24 cellular contexts compared by ENCODE assay signal in the genomic region with DNA sequence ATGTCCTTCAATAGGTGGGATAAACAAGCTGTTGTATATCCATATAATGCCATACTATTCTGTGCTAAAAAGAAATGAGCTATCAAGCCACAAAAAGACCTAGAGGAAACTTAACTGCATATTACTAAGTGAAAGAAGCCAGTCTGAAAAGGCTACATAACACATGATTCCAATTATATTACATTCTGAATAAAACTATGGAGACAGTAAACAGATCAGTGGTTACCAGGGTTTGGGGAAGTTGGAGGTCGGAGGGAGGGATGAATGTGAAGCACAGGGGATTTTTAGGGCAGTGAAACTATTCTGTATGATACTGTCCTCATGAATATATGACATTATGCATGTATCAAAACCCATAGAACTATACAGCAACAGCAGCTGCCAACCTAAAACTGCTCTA.
"Had no signal": no experiment of that assay in that cellular context is flagged by ENCODE, and none has a peak within 500 bp of the region (broad histone marks: within the 10 kb centered on the region; RNA-seq: fewer than 3 reads in every experiment).

No MANE protein-coding gene starts in this region.

- H3K27me3 ChIP-seq: dorsolateral prefrontal cortex, heart right ventricle, left lung, neural progenitor cell, right atrium auricular region, sigmoid colon, stomach, thyroid gland had no signal

- H3K27me3 Mint-ChIP-seq: naive thymus-derived CD4-positive, alpha-beta T cell; type B pancreatic cell had no signal

- H3K4me3 ChIP-seq: dorsolateral prefrontal cortex, heart right ventricle, left lung, neural progenitor cell, prostate gland, right atrium auricular region, sigmoid colon, stomach, thyroid gland had no signal

- ATAC-seq: heart right ventricle; left cardiac atrium; left lung; naive thymus-derived CD4-positive, alpha-beta T cell had no signal

- H3K4me1 ChIP-seq: neural progenitor cell, parathyroid adenoma had no signal

- H3K4me3 Mint-ChIP-seq: mesothelial cell of epicardium; nephron; neural progenitor cell; stimulated activated effector memory CD8-positive, alpha-beta T cell treated with anti-CD3 and anti-CD28 coated beads, Interleukin-12 subunit alpha, Interleukin-12 subunit beta, amount 100 ng/mL, for 72 hours; type B pancreatic cell had no signal

- H3K27ac Mint-ChIP-seq: nephron; neural progenitor cell; stimulated activated effector memory CD8-positive, alpha-beta T cell treated with anti-CD3 and anti-CD28 coated beads, Interleukin-12 subunit alpha, Interleukin-12 subunit beta, amount 100 ng/mL, for 72 hours had no signal

- DNase-seq: dorsolateral prefrontal cortex; effector CD4-positive, alpha-beta T cell; foreskin melanocyte; glutamatergic neuron; heart right ventricle; hippocampal formation; left cardiac atrium; left lung; mesenchymal stem cell; naive thymus-derived CD4-positive, alpha-beta T cell; sigmoid colon; stimulated activated CD4-positive, alpha-beta T cell treated with anti-CD3 and anti-CD28 coated beads, Interleukin-2, amount 100 ng/mL, for 24 hours; stimulated activated CD4-positive, alpha-beta T cell treated with anti-CD3 and anti-CD28 coated beads, Interleukin-4, amount 100 ng/mL, for 24 hours; stimulated activated naive CD4-positive, alpha-beta T cell treated with Interleukin-2 at 50 U/mL for 16 hours; stomach; thyroid gland had no signal

- H3K9me3 ChIP-seq: heart right ventricle, left lung, prostate gland, right atrium auricular region, sigmoid colon, stomach, thyroid gland had no signal

- H3K9me3 Mint-ChIP-seq: mesothelial cell of epicardium; nephron; neural progenitor cell; stimulated activated effector memory CD8-positive, alpha-beta T cell treated with anti-CD3 and anti-CD28 coated beads, Interleukin-12 subunit alpha, Interleukin-12 subunit beta, amount 100 ng/mL, for 72 hours; type B pancreatic cell had no signal

- H3K36me3 Mint-ChIP-seq: mesothelial cell of epicardium, neural progenitor cell, type B pancreatic cell had no signal

- H3K9ac ChIP-seq: neural progenitor cell, parathyroid adenoma had no signal

- H3K36me3 ChIP-seq: heart right ventricle, left lung, neural progenitor cell, prostate gland, right atrium auricular region, sigmoid colon, stomach, thyroid gland had no signal
